In genomic region chr10:3452683-3453388, GRCh38 we compare ENCODE assay signal across 12 cellular contexts.
A peak's percentile ranks its signal among the peaks of the same experiment; 100 is the strongest.
DNase-seq lines count a peak whose midpoint lies in the region; ATAC-seq and TF ChIP-seq lines count a peak whose summit lies in the region.
"Had no signal": no experiment of that assay in that cellular context is flagged by ENCODE, and none has a peak within 500 bp of the region (broad histone marks: within the 10 kb centered on the region; RNA-seq: fewer than 3 reads in every experiment).

No MANE protein-coding gene starts in this region.

- peaks cover 44% of the 10 kb centered on the region for H3K4me1 Mint-ChIP-seq in WTC11
- H3K4me1 Mint-ChIP-seq in activated CD8-positive, alpha-beta T cell treated with anti-CD3 and anti-CD28 coated beads for 36 hours (ENCODE audit: low read depth): peaks cover 7% of the 10 kb centered on the region

- peak overlapping the region; percentile 83 for H3K27ac ChIP-seq in foreskin keratinocyte

- CTCF ChIA-PET in WTC11 (lab: Charles Lee): interaction anchor here (0.5 to 1.1 kb wide), 4 partner anchors 13 to 255 kb away, joined by 3 to 6 read pairs (median 4); no protein-coding TSS in a partner anchor
- CTCF ChIA-PET in activated CD8-positive, alpha-beta T cell treated with anti-CD3 and anti-CD28 coated beads for 36 hours (lab: Charles Lee): interaction anchor here (1.3 to 1.8 kb wide), 2 partner anchors 12 to 255 kb away, joined by 3 to 4 read pairs; no protein-coding TSS in a partner anchor

- H3K4me3 Mint-ChIP-seq in WTC11: no peak overlapping the region
- no peak overlapping the region for H3K4me3 Mint-ChIP-seq in activated CD8-positive, alpha-beta T cell treated with anti-CD3 and anti-CD28 coated beads for 36 hours
- H3K4me3 Mint-ChIP-seq: stimulated activated naive CD8-positive, alpha-beta T cell treated with anti-CD3 and anti-CD28 coated beads, Interleukin-15, amount 100 ng/mL, for 72 hours; T-helper 1 cell treated with Interleukin-12 subunit alpha and Interleukin-12 subunit beta and Interleukin-4 antibody, amounts not matched to agents 30 μg/mL and 1 μg/mL, for 36 hours had no signal

- POLR2A ChIA-PET in WTC11 (lab: Charles Lee): no interaction called here
- POLR2A ChIA-PET in activated CD8-positive, alpha-beta T cell treated with anti-CD3 and anti-CD28 coated beads for 36 hours (lab: Charles Lee): no interaction called here

- H3K36me3 Mint-ChIP-seq in WTC11: peaks cover 4% of the 10 kb centered on the region
- H3K36me3 Mint-ChIP-seq in activated CD8-positive, alpha-beta T cell treated with anti-CD3 and anti-CD28 coated beads for 36 hours (ENCODE audit: low read depth): no peaks in the 10 kb centered on the region

- no peaks in the 10 kb centered on the region for H3K27me3 Mint-ChIP-seq in WTC11 (ENCODE audit: low read depth)
- H3K27me3 Mint-ChIP-seq in activated CD8-positive, alpha-beta T cell treated with anti-CD3 and anti-CD28 coated beads for 36 hours: peaks cover 25% of the 10 kb centered on the region

- peak; percentile 95 for DNase-seq in EH (ENCODE audit: low read depth)
- no peak for DNase-seq in WTC11 (ENCODE audit: low spot score)
- DNase-seq in foreskin keratinocyte: peak; percentile 70 to 89
- peak; percentile 90 for DNase-seq in renal cortical epithelial cell (ENCODE audit: low read depth)
- no peak for DNase-seq in activated CD8-positive, alpha-beta T cell treated with anti-CD3 and anti-CD28 coated beads for 36 hours
- DNase-seq: DND-41; MM.1S; stimulated activated naive CD8-positive, alpha-beta T cell treated with anti-CD3 and anti-CD28 coated beads, Interleukin-15, amount 100 ng/mL, for 72 hours had no signal

- H3K9me3 Mint-ChIP-seq in WTC11: peaks cover 23% of the 10 kb centered on the region
- H3K9me3 Mint-ChIP-seq in activated CD8-positive, alpha-beta T cell treated with anti-CD3 and anti-CD28 coated beads for 36 hours: no peaks in the 10 kb centered on the region
- H3K9me3 Mint-ChIP-seq: T-helper 1 cell treated with Interleukin-12 subunit alpha and Interleukin-12 subunit beta and Interleukin-4 antibody, amounts not matched to agents 30 μg/mL and 1 μg/mL, for 36 hours had no signal

- H3K27me3 ChIP-seq in foreskin keratinocyte: no peaks in the 10 kb centered on the region

- intact Hi-C loops in activated CD8-positive, alpha-beta T cell treated with anti-CD3 and anti-CD28 coated beads for 36 hours (cut with micrococcal nuclease): no loop called here

- ATAC-seq in WTC11 (peak; percentile 27), foreskin keratinocyte (peak; percentile 72), HG03520 (IDR thresholded peaks at IDR 0.05; ENCODE audit: unreplicated experiment) (no peak), HG03097 (IDR thresholded peaks at IDR 0.05; ENCODE audit: low FRiP score, unreplicated experiment) (no peak), GM21619 (IDR thresholded peaks at IDR 0.05; ENCODE audit: unreplicated experiment) (no peak)
- ATAC-seq in activated CD8-positive, alpha-beta T cell treated with anti-CD3 and anti-CD28 coated beads for 36 hours: no peak
- ATAC-seq: stimulated activated naive CD8-positive, alpha-beta T cell treated with anti-CD3 and anti-CD28 coated beads, Interleukin-15, amount 100 ng/mL, for 72 hours had no signal

- no peak for TF ChIP-seq CTCF in WTC11 (IDR thresholded peaks at IDR 0.05)
- TF ChIP-seq CTCF in foreskin keratinocyte (conservative IDR thresholded peaks at IDR 0.05): no peak
- TF ChIP-seq CTCF in activated CD8-positive, alpha-beta T cell treated with anti-CD3 and anti-CD28 coated beads for 36 hours (IDR thresholded peaks at IDR 0.05): no peak

- H3K4me1 ChIP-seq in foreskin keratinocyte: peaks cover 34% of the 10 kb centered on the region

- H3K27ac Mint-ChIP-seq in WTC11: peak overlapping the region; percentile 26
- no peak overlapping the region for H3K27ac Mint-ChIP-seq in activated CD8-positive, alpha-beta T cell treated with anti-CD3 and anti-CD28 coated beads for 36 hours
- H3K27ac Mint-ChIP-seq: stimulated activated naive CD8-positive, alpha-beta T cell treated with anti-CD3 and anti-CD28 coated beads, Interleukin-15, amount 100 ng/mL, for 72 hours; T-helper 1 cell treated with Interleukin-12 subunit alpha and Interleukin-12 subunit beta and Interleukin-4 antibody, amounts not matched to agents 30 μg/mL and 1 μg/mL, for 36 hours had no signal

TF ChIP-seq in WTC11, 78 proteins besides CTCF, POLR2A, EP300 and RAD21:
- no peak for TF ChIP-seq FOXJ3 (CRISPR knock-in tag; IDR thresholded peaks at IDR 0.05; ENCODE audit: borderline replicate concordance)
- TF ChIP-seq NFE2L1 (CRISPR knock-in tag; IDR thresholded peaks at IDR 0.05): no peak
- TF ChIP-seq FOXP4 (CRISPR knock-in tag; IDR thresholded peaks at IDR 0.05): no peak

Comparison
In these comparisons a context has a peak if more than half of its experiments do, and no peak if none do; other contexts are left out.
1. DNase-seq: peak in EH (single experiment), foreskin keratinocyte (2 of 2) and renal cortical epithelial cell (single experiment); none in WTC11 (single experiment) and activated CD8-positive, alpha-beta T cell treated with anti-CD3 and anti-CD28 coated beads for 36 hours (single experiment).
2. ATAC-seq: peak in WTC11 (single experiment) and foreskin keratinocyte (single experiment); none in activated CD8-positive, alpha-beta T cell treated with anti-CD3 and anti-CD28 coated beads for 36 hours (single experiment), HG03520 (single experiment), HG03097 (single experiment) and GM21619 (single experiment).